In genomic region chr14:100375273-100375962, GRCh38 we compare ENCODE assay signal across 8 cellular contexts. TPM values are rescaled to one million over a fixed set of nuclear protein-coding genes. Genes with fewer than 3 reads are reported as not detected.
A peak's percentile ranks its signal among the peaks of the same experiment; 100 is the strongest.
DNase-seq lines count a peak whose midpoint lies in the region; ATAC-seq and TF ChIP-seq lines count a peak whose summit lies in the region.

No MANE protein-coding gene starts in this region.

- no peaks in the 10 kb centered on the region for H3K9me3 ChIP-seq in PC-3 (ENCODE audit: low read length)

- H2AFZ ChIP-seq in PC-3 (ENCODE audit: low read length) = peak overlapping the region; percentile 83

- H3K4me3 ChIP-seq in AG04449 (ENCODE audit: low read depth, low read length) = peak overlapping the region; percentile 66
- H3K4me3 ChIP-seq in PC-3 (ENCODE audit: low read length) = peak overlapping the region; percentile 92

- peak; percentile 92 for DNase-seq in AG04449 (ENCODE audit: low read depth, low spot score)
- DNase-seq in PC-3 = peak; percentile 44
- peak; percentile 96 for DNase-seq in activated naive CD4-positive, alpha-beta T cell treated with anti-CD3 and anti-CD28 coated beads for 36 hours
- DNase-seq in glutamatergic neuron = peak; percentile 66
- DNase-seq in pons (ENCODE audit: low spot score) = peak; percentile 55
- DNase-seq in T-helper 9 cell = no peak

- H3K36me3 Mint-ChIP-seq in activated naive CD4-positive, alpha-beta T cell treated with anti-CD3 and anti-CD28 coated beads for 36 hours (ENCODE audit: low read depth) = peaks cover 52% of the 10 kb centered on the region
- H3K36me3 Mint-ChIP-seq in glutamatergic neuron (ENCODE audit: unreplicated experiment) = no peaks in the 10 kb centered on the region

- no peaks in the 10 kb centered on the region for H3K9me2 ChIP-seq in PC-3 (replicated peaks; ENCODE audit: low read length)

- H3K27me3 ChIP-seq in PC-3 (ENCODE audit: low read length) = no peaks in the 10 kb centered on the region

- no peaks in the 10 kb centered on the region for H3F3A ChIP-seq in PC-3 (ENCODE audit: low read length, unreplicated experiment)

- peak overlapping the region; percentile 97 for H3K4me2 ChIP-seq in PC-3 (ENCODE audit: low read length)

- H3K9me3 Mint-ChIP-seq in activated naive CD4-positive, alpha-beta T cell treated with anti-CD3 and anti-CD28 coated beads for 36 hours = no peaks in the 10 kb centered on the region
- H3K9me3 Mint-ChIP-seq in glutamatergic neuron (ENCODE audit: unreplicated experiment) = no peaks in the 10 kb centered on the region

- BruUV-seq in PC-3 (replicated peaks; lab: Mats Ljungman, UMichigan) = no TSS peak

- peaks cover 21% of the 10 kb centered on the region for H3K4me1 ChIP-seq in PC-3 (ENCODE audit: insufficient read depth, low read length)

- peaks cover 25% of the 10 kb centered on the region for H3K79me2 ChIP-seq in PC-3 (ENCODE audit: low read length)

- no peak for TF ChIP-seq CTCF in AG04449 (IDR thresholded peaks at IDR 0.05; ENCODE audit: insufficient read depth, low read length, missing control alignments)
- TF ChIP-seq CTCF in PC-3 (conservative IDR thresholded peaks at IDR 0.05; ENCODE audit: low read depth, low read length) = no peak
- TF ChIP-seq CTCF in glutamatergic neuron (IDR thresholded peaks at IDR 0.05; ENCODE audit: partially characterized antibody, unreplicated experiment) = no peak

- H3K27ac Mint-ChIP-seq in activated naive CD4-positive, alpha-beta T cell treated with anti-CD3 and anti-CD28 coated beads for 36 hours = peak overlapping the region; percentile 98
- H3K27ac Mint-ChIP-seq in glutamatergic neuron (ENCODE audit: unreplicated experiment) = peak overlapping the region; percentile 97

- no peaks in the 10 kb centered on the region for H3K27me3 Mint-ChIP-seq in activated naive CD4-positive, alpha-beta T cell treated with anti-CD3 and anti-CD28 coated beads for 36 hours (ENCODE audit: low read depth)
- H3K27me3 Mint-ChIP-seq in glutamatergic neuron (ENCODE audit: unreplicated experiment) = no peaks in the 10 kb centered on the region

- no peaks in the 10 kb centered on the region for H4K20me1 ChIP-seq in PC-3 (ENCODE audit: low read length)

- ATAC-seq in GM18870 (IDR thresholded peaks at IDR 0.05; ENCODE audit: unreplicated experiment) (peak; percentile 41), HG03103 (IDR thresholded peaks at IDR 0.05; ENCODE audit: low read depth, unreplicated experiment) (peak; percentile 26), PC-3 (peak; percentile 23; the same call in 1 of the 2 replicates)

- no peaks in the 10 kb centered on the region for H3K36me3 ChIP-seq in PC-3 (ENCODE audit: low read depth, low read length)

- POLR2A ChIA-PET in AG04449 (lab: Yijun Ruan, JAX) = interaction anchor here (0.6 to 1.2 kb wide), 6 partner anchors 8 to 90 kb away, joined by 3 to 5 read pairs (median 3); no protein-coding TSS in a partner anchor
- POLR2A ChIA-PET in PC-3 (lab: Charles Lee; ENCODE audit: unreplicated experiment) = interaction anchor here (0.5 to 1.1 kb wide), 8 partner anchors 10 to 1709 kb away, joined by 3 to 7 read pairs (median 3); no protein-coding TSS in a partner anchor

- peak overlapping the region; percentile 96 for H3K9ac ChIP-seq in PC-3 (ENCODE audit: low read length)

- CTCF ChIA-PET in AG04449 (lab: Yijun Ruan, JAX) = interaction anchor here (1.1 to 18.7 kb wide), 4 partner anchors 11 to 282 kb away, joined by 3 to 497 read pairs (median 28); no protein-coding TSS in a partner anchor
- CTCF ChIA-PET in PC-3 (lab: Charles Lee) = no interaction called here
- CTCF ChIA-PET in activated naive CD4-positive, alpha-beta T cell treated with anti-CD3 and anti-CD28 coated beads for 36 hours (lab: Charles Lee) = interaction anchor here (0.5 to 1.3 kb wide), 4 partner anchors 71 to 308 kb away, joined by 3 read pairs; no protein-coding TSS in a partner anchor

- H3K4me1 Mint-ChIP-seq in activated naive CD4-positive, alpha-beta T cell treated with anti-CD3 and anti-CD28 coated beads for 36 hours (ENCODE audit: low read depth) = peaks cover 50% of the 10 kb centered on the region
- peaks cover 27% of the 10 kb centered on the region for H3K4me1 Mint-ChIP-seq in glutamatergic neuron (ENCODE audit: low read depth, unreplicated experiment)

- intact Hi-C loops in PC-3 (cut with micrococcal nuclease) = loop anchor here (5.0 kb wide), 1 partner anchor 183 kb away; no protein-coding TSS in a partner anchor
- intact Hi-C loops in activated naive CD4-positive, alpha-beta T cell treated with anti-CD3 and anti-CD28 coated beads for 36 hours (cut with micrococcal nuclease) = loop anchor here (1.0 to 5.0 kb wide), 7 partner anchors 34 to 403 kb away; no protein-coding TSS in a partner anchor

- peak overlapping the region; percentile 99 for H3K4me3 Mint-ChIP-seq in activated naive CD4-positive, alpha-beta T cell treated with anti-CD3 and anti-CD28 coated beads for 36 hours
- H3K4me3 Mint-ChIP-seq in glutamatergic neuron (ENCODE audit: unreplicated experiment) = peak overlapping the region; percentile 92

- H3K27ac ChIP-seq in PC-3 (ENCODE audit: low read length) = peak overlapping the region; percentile 65

RNA-seq across cellular contexts. Expression of gene WDR25, which starts 0.9 kb away (rescaled TPM):
- total RNA-seq in PC-3 (2014; rRNA removed) (8.3 and 13.0 TPM in 2 replicates), glutamatergic neuron (ENCODE audit: unreplicated experiment) (9.7 TPM)
- total RNA-seq in activated naive CD4-positive, alpha-beta T cell treated with anti-CD3 and anti-CD28 coated beads for 36 hours = 1 to 10 TPM; 6.0 to 6.6 TPM

RNA-seq across cellular contexts. Expression of gene SLC25A47, which starts 52.3 kb away (rescaled TPM):
- total RNA-seq in PC-3 (2014; rRNA removed) (0.07 TPM in 1 of 2 replicates, not detected in the other), glutamatergic neuron (ENCODE audit: unreplicated experiment) (not detected)
- not detected for total RNA-seq in activated naive CD4-positive, alpha-beta T cell treated with anti-CD3 and anti-CD28 coated beads for 36 hours
